ENCODE assay signal across 1 cellular context in the genomic region with DNA sequence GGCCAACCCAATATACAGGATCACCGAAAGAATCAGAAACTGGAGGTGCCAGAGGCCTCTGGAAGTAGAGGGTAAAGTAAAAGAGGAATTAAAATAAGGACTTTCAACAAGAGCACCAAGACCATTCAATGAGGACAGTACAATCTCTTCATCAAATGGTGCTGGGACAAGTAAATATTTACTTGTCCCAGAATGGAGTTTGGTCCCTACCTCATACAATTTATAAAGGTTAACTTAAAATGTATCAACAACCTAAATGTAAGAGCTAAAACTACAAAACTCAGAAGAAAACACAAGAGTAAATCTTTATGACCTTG.
TF ChIP-seq lines count a peak whose summit lies in the region.

No MANE protein-coding gene starts in this region.

TF ChIP-seq in HepG2, 621 proteins besides CTCF, POLR2A, EP300 and RAD21 (continued from another document and continues in another):
- TF ChIP-seq GMEB1 (CRISPR knock-in tag; IDR thresholded peaks at IDR 0.05; ENCODE audit: borderline replicate concordance), result no peak
- TF ChIP-seq ZNF264 (CRISPR knock-in tag; IDR thresholded peaks at IDR 0.05), result no peak
- TF ChIP-seq, protein P1, sequence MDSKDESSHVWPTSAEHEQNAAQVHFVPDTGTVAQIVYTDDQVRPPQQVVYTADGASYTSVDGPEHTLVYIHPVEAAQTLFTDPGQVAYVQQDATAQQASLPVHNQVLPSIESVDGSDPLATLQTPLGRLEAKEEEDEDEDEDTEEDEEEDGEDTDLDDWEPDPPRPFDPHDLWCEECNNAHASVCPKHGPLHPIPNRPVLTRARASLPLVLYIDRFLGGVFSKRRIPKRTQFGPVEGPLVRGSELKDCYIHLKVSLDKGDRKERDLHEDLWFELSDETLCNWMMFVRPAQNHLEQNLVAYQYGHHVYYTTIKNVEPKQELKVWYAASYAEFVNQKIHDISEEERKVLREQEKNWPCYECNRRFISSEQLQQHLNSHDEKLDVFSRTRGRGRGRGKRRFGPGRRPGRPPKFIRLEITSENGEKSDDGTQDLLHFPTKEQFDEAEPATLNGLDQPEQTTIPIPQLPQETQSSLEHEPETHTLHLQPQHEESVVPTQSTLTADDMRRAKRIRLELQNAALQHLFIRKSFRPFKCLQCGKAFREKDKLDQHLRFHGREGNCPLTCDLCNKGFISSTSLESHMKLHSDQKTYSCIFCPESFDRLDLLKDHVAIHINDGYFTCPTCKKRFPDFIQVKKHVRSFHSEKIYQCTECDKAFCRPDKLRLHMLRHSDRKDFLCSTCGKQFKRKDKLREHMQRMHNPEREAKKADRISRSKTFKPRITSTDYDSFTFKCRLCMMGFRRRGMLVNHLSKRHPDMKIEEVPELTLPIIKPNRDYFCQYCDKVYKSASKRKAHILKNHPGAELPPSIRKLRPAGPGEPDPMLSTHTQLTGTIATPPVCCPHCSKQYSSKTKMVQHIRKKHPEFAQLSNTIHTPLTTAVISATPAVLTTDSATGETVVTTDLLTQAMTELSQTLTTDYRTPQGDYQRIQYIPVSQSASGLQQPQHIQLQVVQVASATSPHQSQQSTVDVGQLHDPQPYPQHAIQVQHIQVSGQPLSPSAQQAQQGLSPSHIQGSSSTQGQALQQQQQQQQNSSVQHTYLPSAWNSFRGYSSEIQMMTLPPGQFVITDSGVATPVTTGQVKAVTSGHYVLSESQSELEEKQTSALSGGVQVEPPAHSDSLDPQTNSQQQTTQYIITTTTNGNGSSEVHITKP (CRISPR knock-in tag; IDR thresholded peaks at IDR 0.05; ENCODE audit: low read depth), result no peak
- no peak for TF ChIP-seq KDM4B (CRISPR knock-in tag; IDR thresholded peaks at IDR 0.05)
- no peak; the same call in 1 of the 2 replicates for TF ChIP-seq ERF (CRISPR knock-in tag; IDR thresholded peaks at IDR 0.05)
- TF ChIP-seq GTF2F1 (IDR thresholded peaks at IDR 0.05; ENCODE audit: low read length), result no peak
- TF ChIP-seq RARA (CRISPR knock-in tag; IDR thresholded peaks at IDR 0.05), result 0 out of 2 replicates have a peak, but pooled peaks have one; percentile 31
- TF ChIP-seq ZNF503 (CRISPR knock-in tag; IDR thresholded peaks at IDR 0.05), result peak; percentile 50; the same call in 1 of the 2 replicates
- TF ChIP-seq JDP2 (CRISPR knock-in tag; IDR thresholded peaks at IDR 0.05; ENCODE audit: borderline replicate concordance), result no peak
- TF ChIP-seq POLR2AphosphoS5 (IDR thresholded peaks at IDR 0.05; ENCODE audit: low read depth, low read length), result no peak
- TF ChIP-seq THAP8 (CRISPR knock-in tag; IDR thresholded peaks at IDR 0.05; ENCODE audit: borderline replicate concordance), result no peak
- TF ChIP-seq, protein P2, sequence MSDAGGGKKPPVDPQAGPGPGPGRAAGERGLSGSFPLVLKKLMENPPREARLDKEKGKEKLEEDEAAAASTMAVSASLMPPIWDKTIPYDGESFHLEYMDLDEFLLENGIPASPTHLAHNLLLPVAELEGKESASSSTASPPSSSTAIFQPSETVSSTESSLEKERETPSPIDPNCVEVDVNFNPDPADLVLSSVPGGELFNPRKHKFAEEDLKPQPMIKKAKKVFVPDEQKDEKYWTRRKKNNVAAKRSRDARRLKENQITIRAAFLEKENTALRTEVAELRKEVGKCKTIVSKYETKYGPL (CRISPR knock-in tag; IDR thresholded peaks at IDR 0.05), result no peak
- TF ChIP-seq, protein P3, sequence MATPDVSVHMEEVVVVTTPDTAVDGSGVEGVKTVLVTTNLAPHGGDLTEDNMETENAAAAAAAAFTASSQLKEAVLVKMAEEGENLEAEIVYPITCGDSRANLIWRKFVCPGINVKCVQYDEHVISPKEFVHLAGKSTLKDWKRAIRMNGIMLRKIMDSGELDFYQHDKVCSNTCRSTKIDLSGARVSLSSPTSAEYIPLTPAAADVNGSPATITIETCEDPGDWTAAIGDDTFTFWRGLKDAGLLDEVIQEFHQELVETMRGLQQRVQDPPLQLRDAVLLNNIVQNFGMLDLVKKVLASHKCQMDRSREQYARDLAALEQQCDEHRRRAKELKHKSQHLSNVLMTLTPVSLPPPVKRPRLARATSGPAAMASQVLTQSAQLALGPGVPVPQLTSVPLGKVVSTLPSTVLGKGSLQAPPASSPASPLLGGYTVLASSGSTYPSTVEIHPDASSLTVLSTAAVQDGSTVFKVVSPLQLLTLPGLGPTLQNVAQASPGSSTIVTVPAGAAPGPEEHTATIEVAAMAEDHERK (CRISPR knock-in tag; IDR thresholded peaks at IDR 0.05; ENCODE audit: low read depth), result no peak
- TF ChIP-seq, protein P4, sequence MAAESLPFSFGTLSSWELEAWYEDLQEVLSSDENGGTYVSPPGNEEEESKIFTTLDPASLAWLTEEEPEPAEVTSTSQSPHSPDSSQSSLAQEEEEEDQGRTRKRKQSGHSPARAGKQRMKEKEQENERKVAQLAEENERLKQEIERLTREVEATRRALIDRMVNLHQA (CRISPR knock-in tag; IDR thresholded peaks at IDR 0.05), result no peak
- TF ChIP-seq SMARCC2 (IDR thresholded peaks at IDR 0.05), result no peak
- TF ChIP-seq ZNF530 (CRISPR knock-in tag; IDR thresholded peaks at IDR 0.05; ENCODE audit: low read depth), result no peak
- TF ChIP-seq KLF9 (CRISPR knock-in tag; IDR thresholded peaks at IDR 0.05; ENCODE audit: low read depth), result no peak
- no peak for TF ChIP-seq ZBTB7A (CRISPR knock-in tag; IDR thresholded peaks at IDR 0.05)
- TF ChIP-seq, protein P5, sequence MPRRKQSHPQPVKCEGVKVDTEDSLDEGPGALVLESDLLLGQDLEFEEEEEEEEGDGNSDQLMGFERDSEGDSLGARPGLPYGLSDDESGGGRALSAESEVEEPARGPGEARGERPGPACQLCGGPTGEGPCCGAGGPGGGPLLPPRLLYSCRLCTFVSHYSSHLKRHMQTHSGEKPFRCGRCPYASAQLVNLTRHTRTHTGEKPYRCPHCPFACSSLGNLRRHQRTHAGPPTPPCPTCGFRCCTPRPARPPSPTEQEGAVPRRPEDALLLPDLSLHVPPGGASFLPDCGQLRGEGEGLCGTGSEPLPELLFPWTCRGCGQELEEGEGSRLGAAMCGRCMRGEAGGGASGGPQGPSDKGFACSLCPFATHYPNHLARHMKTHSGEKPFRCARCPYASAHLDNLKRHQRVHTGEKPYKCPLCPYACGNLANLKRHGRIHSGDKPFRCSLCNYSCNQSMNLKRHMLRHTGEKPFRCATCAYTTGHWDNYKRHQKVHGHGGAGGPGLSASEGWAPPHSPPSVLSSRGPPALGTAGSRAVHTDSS (CRISPR knock-in tag; conservative IDR thresholded peaks at IDR 0.05), result no peak
- TF ChIP-seq ZNF101 (CRISPR knock-in tag; IDR thresholded peaks at IDR 0.05; ENCODE audit: borderline replicate concordance, low read depth), result no peak
- TF ChIP-seq POGZ (CRISPR knock-in tag; IDR thresholded peaks at IDR 0.05), result 0 out of 2 replicates have a peak, but pooled peaks have one; percentile 39
- TF ChIP-seq ZNF230 (CRISPR knock-in tag; IDR thresholded peaks at IDR 0.05), result no peak
- no peak for TF ChIP-seq ZMAT3 (CRISPR knock-in tag; conservative IDR thresholded peaks at IDR 0.05)
- TF ChIP-seq TFDP2 (CRISPR knock-in tag; IDR thresholded peaks at IDR 0.05), result no peak
- no peak for TF ChIP-seq PRDM15 (CRISPR knock-in tag; IDR thresholded peaks at IDR 0.05)
- no peak for TF ChIP-seq ARNTL (CRISPR knock-in tag; IDR thresholded peaks at IDR 0.05)
- no peak for TF ChIP-seq ARNT2 (CRISPR knock-in tag; IDR thresholded peaks at IDR 0.05; ENCODE audit: low read depth)
- no peak for TF ChIP-seq SMAD1 (CRISPR knock-in tag; IDR thresholded peaks at IDR 0.05; ENCODE audit: borderline replicate concordance, low read depth)
- TF ChIP-seq PRMT3 (CRISPR knock-in tag; IDR thresholded peaks at IDR 0.05; ENCODE audit: borderline replicate concordance, low read depth), result no peak
- no peak for TF ChIP-seq ZNF564 (CRISPR knock-in tag; IDR thresholded peaks at IDR 0.05)
- TF ChIP-seq MED8 (CRISPR knock-in tag; IDR thresholded peaks at IDR 0.05; ENCODE audit: insufficient replicate concordance), result no peak
- no peak for TF ChIP-seq ZNF776 (CRISPR knock-in tag; IDR thresholded peaks at IDR 0.05)
- no peak for TF ChIP-seq ZNF251 (CRISPR knock-in tag; IDR thresholded peaks at IDR 0.05)
- no peak for TF ChIP-seq ZNF570 (CRISPR knock-in tag; IDR thresholded peaks at IDR 0.05; ENCODE audit: borderline replicate concordance)
- 0 out of 2 replicates have a peak, but pooled peaks have one; percentile 28 for TF ChIP-seq SMYD3 (CRISPR knock-in tag; IDR thresholded peaks at IDR 0.05)
- TF ChIP-seq, protein P6, sequence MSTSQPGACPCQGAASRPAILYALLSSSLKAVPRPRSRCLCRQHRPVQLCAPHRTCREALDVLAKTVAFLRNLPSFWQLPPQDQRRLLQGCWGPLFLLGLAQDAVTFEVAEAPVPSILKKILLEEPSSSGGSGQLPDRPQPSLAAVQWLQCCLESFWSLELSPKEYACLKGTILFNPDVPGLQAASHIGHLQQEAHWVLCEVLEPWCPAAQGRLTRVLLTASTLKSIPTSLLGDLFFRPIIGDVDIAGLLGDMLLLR (CRISPR knock-in tag; IDR thresholded peaks at IDR 0.05), result no peak
- no peak for TF ChIP-seq TAF1 (CRISPR knock-in tag; IDR thresholded peaks at IDR 0.05)
- TF ChIP-seq NR2F2 (IDR thresholded peaks at IDR 0.05; ENCODE audit: borderline replicate concordance, low read depth), result no peak
